1 cellular context compared by ENCODE assay signal in genomic region chr10:127175357-127176110, GRCh38.
TF ChIP-seq lines count a peak whose summit lies in the region.

No MANE protein-coding gene starts in this region.

TF ChIP-seq in H1, 55 proteins besides CTCF, POLR2A, EP300 and RAD21 (continued from another document):
- TF ChIP-seq SIRT6 (IDR thresholded peaks at IDR 0.05; ENCODE audit: low read length) (no peak), RBBP5 (IDR thresholded peaks at IDR 0.05; ENCODE audit: borderline replicate concordance, low read depth, low read length) (no peak), KDM5A (IDR thresholded peaks at IDR 0.05; ENCODE audit: low read length) (no peak), CHD7 (IDR thresholded peaks at IDR 0.05; ENCODE audit: insufficient replicate concordance, low read length) (no peak), TBP (IDR thresholded peaks at IDR 0.05; ENCODE audit: low read depth, low read length) (no peak), SIN3A (conservative IDR thresholded peaks at IDR 0.05 in 1 of 2, IDR thresholded peaks at IDR 0.05 in 1 of 2; ENCODE audit: low read depth in 1 of 2, low read length in 2 of 2) (no peak), CEBPB (IDR thresholded peaks at IDR 0.05; ENCODE audit: low read depth, low read length) (no peak), TAF1 (IDR thresholded peaks at IDR 0.05; ENCODE audit: low read depth, low read length) (no peak)
TF ChIP-seq in H1: peak in this region for 0.
